8 cellular contexts compared by ENCODE assay signal in the genomic region with DNA sequence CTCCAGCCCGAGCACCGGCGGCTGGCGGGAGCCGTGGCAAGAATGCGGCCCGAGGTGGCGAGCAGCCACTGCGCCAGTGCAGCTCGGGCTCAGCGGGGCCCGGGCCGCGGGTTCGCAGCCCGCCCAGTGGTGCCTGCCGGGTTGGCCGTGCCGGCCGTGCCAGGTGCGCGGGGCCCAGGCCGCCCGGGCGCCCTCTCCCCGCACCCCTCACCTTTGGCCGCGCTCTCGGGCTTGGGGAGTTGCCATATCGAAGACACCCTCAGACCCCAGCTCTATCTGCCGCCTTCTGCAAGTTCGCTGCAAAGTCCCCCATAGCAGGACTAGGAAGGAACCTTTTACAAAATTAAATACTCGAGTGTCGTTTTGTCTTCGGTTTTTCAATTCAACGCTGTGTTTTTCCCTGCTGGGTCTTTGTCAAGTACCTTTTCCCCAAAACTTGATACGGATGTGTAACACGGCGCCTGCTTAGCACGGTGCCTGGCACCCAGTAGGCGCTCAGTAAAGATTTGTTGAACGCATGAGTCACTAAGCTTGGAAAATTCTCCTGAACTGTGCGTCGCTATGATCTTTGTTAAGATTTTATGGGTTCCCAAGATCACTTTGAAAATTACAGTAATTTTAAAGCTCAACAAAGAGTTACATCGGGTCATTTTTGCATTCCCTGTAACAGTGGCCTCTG. TPM values are rescaled to one million over a fixed set of nuclear protein-coding genes. Genes with fewer than 3 reads are reported as not detected.
A peak's percentile ranks its signal among the peaks of the same experiment; 100 is the strongest.
DNase-seq lines count a peak whose midpoint lies in the region; ATAC-seq lines count a peak whose summit lies in the region.

No MANE protein-coding gene starts in this region.

- no peaks in the 10 kb centered on the region for H3K27me3 Mint-ChIP-seq in activated naive CD8-positive, alpha-beta T cell treated with anti-CD3 and anti-CD28 coated beads for 36 hours

- peak overlapping the region; percentile 86 for H3K4me3 Mint-ChIP-seq in activated naive CD8-positive, alpha-beta T cell treated with anti-CD3 and anti-CD28 coated beads for 36 hours

- ATAC-seq in HG03066 (IDR thresholded peaks at IDR 0.05; ENCODE audit: low read depth, unreplicated experiment) (peak; percentile 31), GM21737 (IDR thresholded peaks at IDR 0.05; ENCODE audit: unreplicated experiment) (no peak), HG03469 (IDR thresholded peaks at IDR 0.05; ENCODE audit: unreplicated experiment) (no peak)

- H3K27ac ChIP-seq in skin epidermis = peak overlapping the region in 20 of 21 experiments; percentile 54 to 95 (median 88)

- no peak for DNase-seq in activated naive CD8-positive, alpha-beta T cell treated with anti-CD3 and anti-CD28 coated beads for 36 hours
- DNase-seq in NCI-H2081 (lab: John Stamatoyannopoulos, UW) = no peak

- H3K27ac Mint-ChIP-seq in activated naive CD8-positive, alpha-beta T cell treated with anti-CD3 and anti-CD28 coated beads for 36 hours = peak overlapping the region; percentile 71

- H3K4me1 Mint-ChIP-seq in activated naive CD8-positive, alpha-beta T cell treated with anti-CD3 and anti-CD28 coated beads for 36 hours = peaks cover 39% of the 10 kb centered on the region

- H3K4me3 ChIP-seq in GM08714 (ENCODE audit: low read length) (peak overlapping the region; percentile 77), iPS-11a (ENCODE audit: low read depth, low read length) (peak overlapping the region; percentile 93), skin epidermis (peak overlapping the region; percentile 62 to 94 (median 87))

- no peaks in the 10 kb centered on the region for H3K9me3 Mint-ChIP-seq in activated naive CD8-positive, alpha-beta T cell treated with anti-CD3 and anti-CD28 coated beads for 36 hours

- H3K36me3 Mint-ChIP-seq in activated naive CD8-positive, alpha-beta T cell treated with anti-CD3 and anti-CD28 coated beads for 36 hours = peaks cover 19% of the 10 kb centered on the region

RNA-seq across cellular contexts. Expression of a gene that starts 0.7 kb away (rescaled TPM):
- 10 to 100 TPM; 22.4 to 23.2 TPM for total RNA-seq in activated naive CD8-positive, alpha-beta T cell treated with anti-CD3 and anti-CD28 coated beads for 36 hours

RNA-seq across cellular contexts. Expression of a gene that starts 0.9 kb away (rescaled TPM):
- 10 to 100 TPM; 21.2 to 24.6 TPM for total RNA-seq in activated naive CD8-positive, alpha-beta T cell treated with anti-CD3 and anti-CD28 coated beads for 36 hours
